ENCODE assay signal across 8 cellular contexts in genomic region chr4:140523370-140523856, GRCh38. TPM values are rescaled to one million over a fixed set of nuclear protein-coding genes. Genes with fewer than 3 reads are reported as not detected.
A peak's percentile ranks its signal among the peaks of the same experiment; 100 is the strongest.
DNase-seq lines count a peak whose midpoint lies in the region; ATAC-seq, FAIRE-seq and TF ChIP-seq lines count a peak whose summit lies in the region.

No MANE protein-coding gene starts in this region.

- ATAC-seq in GM19395 (IDR thresholded peaks at IDR 0.05; ENCODE audit: unreplicated experiment), result peak; percentile 27
- ATAC-seq in HG03571 (IDR thresholded peaks at IDR 0.05; ENCODE audit: unreplicated experiment), result peak; percentile 17
- peak in 3 of 4 donors; percentile 11 to 20 (median 12) for ATAC-seq in pancreas

- H3K27ac Mint-ChIP-seq in dendritic cell treated with granulocyte-macrophage colony-stimulating factor and Interleukin-4, amounts not matched to agents 40 ng/mL and 50 ng/mL, for 4 days, result peak overlapping the region; percentile 91

- peaks cover 25% of the 10 kb centered on the region for H3K36me3 Mint-ChIP-seq in dendritic cell treated with granulocyte-macrophage colony-stimulating factor and Interleukin-4, amounts not matched to agents 40 ng/mL and 50 ng/mL, for 4 days (ENCODE audit: low read depth)

- no peak for FAIRE-seq in pancreas (lab: Jason Lieb, UNC)

- no peaks in the 10 kb centered on the region for H3K27me3 ChIP-seq in pancreas

- H3K4me1 ChIP-seq in pancreas, result peaks cover 0 to 13% (median 4%) of the 10 kb centered on the region in 3 donors

- H3K27ac ChIP-seq in pancreas, result peak overlapping the region in 1 of 4 donors; percentile 77

- H3K36me3 ChIP-seq in pancreas, result no peaks in the 10 kb centered on the region

- CTCF ChIA-PET in AG04449 (lab: Yijun Ruan, JAX), result interaction anchor here (0.8 to 2.4 kb wide), 10 partner anchors 9 to 329 kb away, joined by 3 to 24 read pairs (median 5); no protein-coding TSS in a partner anchor

- H3K4me3 ChIP-seq in AG04449 (ENCODE audit: low read depth, low read length) (peak overlapping the region; percentile 57), pancreas (peak overlapping the region; percentile 65 to 92 (median 84))

- DNase-seq in AG04449 (ENCODE audit: low read depth, low spot score), result no peak
- no peak for DNase-seq in pancreas
- DNase-seq in anterior cingulate cortex (lab: John Stamatoyannopoulos, UW), result no peak
- DNase-seq in A172 (ENCODE audit: low spot score), result no peak
- DNase-seq in cerebellar nuclear complex (lab: John Stamatoyannopoulos, UW), result no peak

- peak overlapping the region; percentile 92 for H3K4me3 Mint-ChIP-seq in dendritic cell treated with granulocyte-macrophage colony-stimulating factor and Interleukin-4, amounts not matched to agents 40 ng/mL and 50 ng/mL, for 4 days

- no peaks in the 10 kb centered on the region for H3K9me3 Mint-ChIP-seq in dendritic cell treated with granulocyte-macrophage colony-stimulating factor and Interleukin-4, amounts not matched to agents 40 ng/mL and 50 ng/mL, for 4 days

- TF ChIP-seq CTCF in AG04449 (IDR thresholded peaks at IDR 0.05; ENCODE audit: insufficient read depth, low read length, missing control alignments) (no peak), pancreas (IDR thresholded peaks at IDR 0.05) (no peak)

- intact Hi-C loops in dendritic cell treated with granulocyte-macrophage colony-stimulating factor and Interleukin-4, amounts not matched to agents 40 ng/mL and 50 ng/mL, for 4 days (cut with micrococcal nuclease), result loop anchor here (2.0 to 10.0 kb wide), 2 partner anchors 327 to 701 kb away; partner anchors contain the start of gene ZNF330
- intact Hi-C loops in pancreas (cut with DNase I), result no loop called here

- POLR2A ChIA-PET in AG04449 (lab: Yijun Ruan, JAX), result interaction anchor here (0.9 to 1.7 kb wide), 3 partner anchors 11 to 150 kb away, joined by 3 to 8 read pairs (median 3); partner anchors contain the start of gene SCOC

- H3K27me3 Mint-ChIP-seq in dendritic cell treated with granulocyte-macrophage colony-stimulating factor and Interleukin-4, amounts not matched to agents 40 ng/mL and 50 ng/mL, for 4 days, result no peaks in the 10 kb centered on the region

- H3K9me3 ChIP-seq in pancreas, result no peaks in the 10 kb centered on the region

- WGBS in pancreas, 2 donors, result 4 to 5% methylated on average over 8 of the region's 8 CpGs

- H3K4me1 Mint-ChIP-seq in dendritic cell treated with granulocyte-macrophage colony-stimulating factor and Interleukin-4, amounts not matched to agents 40 ng/mL and 50 ng/mL, for 4 days (ENCODE audit: low read depth), result peaks cover 6% of the 10 kb centered on the region

RNA-seq across cellular contexts. Expression of gene ELMOD2, which starts 0.6 kb away (rescaled TPM):
- total RNA-seq in pancreas, result 10 to 100 TPM in 5 of 6 donors, 1 to 10 TPM in 1; 9.9 to 18.3 (median 13.3) TPM
- 1 to 10 TPM; 5.0 to 7.5 TPM for polyA plus RNA-seq in pancreas
- 29.8 and 38.8 TPM in 2 replicates for total RNA-seq in A172 (2014; rRNA removed; shearing (Covaris generic))

RNA-seq across cellular contexts. Expression of gene MGAT4D, which starts 25.3 kb away (rescaled TPM):
- total RNA-seq in pancreas, result under 1 TPM in 1 of 6 donors, not detected in 5; 0.43 TPM
- not detected for polyA plus RNA-seq in pancreas
- total RNA-seq in A172 (2014; rRNA removed; shearing (Covaris generic)), result not detected in 2 replicates

RNA-seq across cellular contexts. Expression of gene UCP1, which starts 45.3 kb away (rescaled TPM):
- not detected for total RNA-seq in pancreas
- polyA plus RNA-seq in pancreas, result under 1 TPM in 1 of 2 donors, not detected in 1; 0.11 TPM
- total RNA-seq in A172 (2014; rRNA removed; shearing (Covaris generic)), result not detected in 2 replicates
